14 cellular contexts compared by ENCODE assay signal in genomic region chr3:9172851-9173320, GRCh38.
DNase-seq lines count a peak whose midpoint lies in the region; ATAC-seq and TF ChIP-seq lines count a peak whose summit lies in the region.
"Had no signal": no experiment of that assay in that cellular context is flagged by ENCODE, and none has a peak within 500 bp of the region (broad histone marks: within the 10 kb centered on the region; RNA-seq: fewer than 3 reads in every experiment).

No MANE protein-coding gene starts in this region.

- no peak overlapping the region for H3K4me3 Mint-ChIP-seq in nephron
- no peak overlapping the region for H3K4me3 Mint-ChIP-seq in activated naive CD8-positive, alpha-beta T cell treated with anti-CD3 and anti-CD28 coated beads, Interleukin-2, amount 50 U/mL, for 24 hours

- no peaks in the 10 kb centered on the region for H3K36me3 ChIP-seq in testis (ENCODE audit: low read depth, missing control alignments)
- H3K36me3 ChIP-seq: transverse colon had no signal

- no peak for TF ChIP-seq CTCF in nephron (IDR thresholded peaks at IDR 0.05; ENCODE audit: unreplicated experiment in 3 of 3)
- TF ChIP-seq CTCF in testis (IDR thresholded peaks at IDR 0.05) = no peak

- no peak for TF ChIP-seq POLR2A in testis (IDR thresholded peaks at IDR 0.05)

- no peaks in the 10 kb centered on the region for H3K4me1 ChIP-seq in testis

- H3K27me3 ChIP-seq in testis = no peaks in the 10 kb centered on the region
- H3K27me3 ChIP-seq: transverse colon had no signal

- no peaks in the 10 kb centered on the region for H3K9me3 ChIP-seq in testis
- H3K9me3 ChIP-seq: transverse colon had no signal

- DNase-seq in DMS153 (lab: John Stamatoyannopoulos, UW) (peak; percentile 12), NCI-H2029 (lab: John Stamatoyannopoulos, UW) (peak; percentile 91), cerebellum (ENCODE audit: low spot score) (peak; percentile 41), KG1 (lab: John Stamatoyannopoulos, UW) (no peak), testis (no peak)
- DNase-seq in activated naive CD8-positive, alpha-beta T cell treated with anti-CD3 and anti-CD28 coated beads, Interleukin-2, amount 50 U/mL, for 24 hours = no peak
- DNase-seq: activated CD4-positive, alpha-beta T cell treated with anti-CD3 and anti-CD28 coated beads for 4 hours; effector CD8-positive, alpha-beta T cell; NCI-H1417 treated with DMSO at 0.1 percent for 48 hours; PC-9; transverse colon had no signal

- H3K27ac ChIP-seq in testis = no peak overlapping the region
- H3K27ac ChIP-seq: PC-9, transverse colon had no signal

- H3K4me3 ChIP-seq in testis = no peak overlapping the region
- H3K4me3 ChIP-seq: PC-9, transverse colon had no signal

- no peaks in the 10 kb centered on the region for H3K36me3 Mint-ChIP-seq in nephron (ENCODE audit: low read depth)
- H3K36me3 Mint-ChIP-seq in activated naive CD8-positive, alpha-beta T cell treated with anti-CD3 and anti-CD28 coated beads, Interleukin-2, amount 50 U/mL, for 24 hours (ENCODE audit: low read depth) = no peaks in the 10 kb centered on the region
- H3K36me3 Mint-ChIP-seq: activated naive CD4-positive, alpha-beta T cell treated with anti-CD3 and anti-CD28 coated beads, Interleukin-2, amount 50 U/mL, for 72 hours had no signal

- intact Hi-C loops in testis (cut with DNase I; ENCODE audit: low total_unique reads) = no loop called here

- WGBS in testis, 2 donors = 46 to 50% methylated on average over 8 to 11 of the region's 11 CpGs

- H3K27ac Mint-ChIP-seq in nephron = peak overlapping the region; percentile 34 to 82 (median 47)
- H3K27ac Mint-ChIP-seq in activated naive CD8-positive, alpha-beta T cell treated with anti-CD3 and anti-CD28 coated beads, Interleukin-2, amount 50 U/mL, for 24 hours = no peak overlapping the region

- H3K4me1 Mint-ChIP-seq in nephron = peaks cover 35% of the 10 kb centered on the region
- H3K4me1 Mint-ChIP-seq in activated naive CD8-positive, alpha-beta T cell treated with anti-CD3 and anti-CD28 coated beads, Interleukin-2, amount 50 U/mL, for 24 hours = peaks cover 32% of the 10 kb centered on the region

- ATAC-seq in GM21381 (IDR thresholded peaks at IDR 0.05; ENCODE audit: unreplicated experiment) = no peak
- ATAC-seq in activated naive CD8-positive, alpha-beta T cell treated with anti-CD3 and anti-CD28 coated beads, Interleukin-2, amount 50 U/mL, for 24 hours = no peak
- ATAC-seq: activated naive CD4-positive, alpha-beta T cell treated with anti-CD3 and anti-CD28 coated beads, Interleukin-2, amount 50 U/mL, for 72 hours had no signal

- H3K9me3 Mint-ChIP-seq in nephron = no peaks in the 10 kb centered on the region
- H3K9me3 Mint-ChIP-seq in activated naive CD8-positive, alpha-beta T cell treated with anti-CD3 and anti-CD28 coated beads, Interleukin-2, amount 50 U/mL, for 24 hours = no peaks in the 10 kb centered on the region
- H3K9me3 Mint-ChIP-seq: activated naive CD4-positive, alpha-beta T cell treated with anti-CD3 and anti-CD28 coated beads, Interleukin-2, amount 50 U/mL, for 72 hours had no signal

- H3K27me3 Mint-ChIP-seq in nephron (ENCODE audit: low read depth) = no peaks in the 10 kb centered on the region
- no peaks in the 10 kb centered on the region for H3K27me3 Mint-ChIP-seq in activated naive CD8-positive, alpha-beta T cell treated with anti-CD3 and anti-CD28 coated beads, Interleukin-2, amount 50 U/mL, for 24 hours

Comparison
In these comparisons a context has a peak if more than half of its experiments do, and no peak if none do; other contexts are left out.
1. DNase-seq: peak in DMS153 (single experiment), NCI-H2029 (single experiment) and cerebellum (single experiment); none in KG1 (single experiment), activated naive CD8-positive, alpha-beta T cell treated with anti-CD3 and anti-CD28 coated beads, Interleukin-2, amount 50 U/mL, for 24 hours (single experiment) and testis (single experiment).